In the genomic region with DNA sequence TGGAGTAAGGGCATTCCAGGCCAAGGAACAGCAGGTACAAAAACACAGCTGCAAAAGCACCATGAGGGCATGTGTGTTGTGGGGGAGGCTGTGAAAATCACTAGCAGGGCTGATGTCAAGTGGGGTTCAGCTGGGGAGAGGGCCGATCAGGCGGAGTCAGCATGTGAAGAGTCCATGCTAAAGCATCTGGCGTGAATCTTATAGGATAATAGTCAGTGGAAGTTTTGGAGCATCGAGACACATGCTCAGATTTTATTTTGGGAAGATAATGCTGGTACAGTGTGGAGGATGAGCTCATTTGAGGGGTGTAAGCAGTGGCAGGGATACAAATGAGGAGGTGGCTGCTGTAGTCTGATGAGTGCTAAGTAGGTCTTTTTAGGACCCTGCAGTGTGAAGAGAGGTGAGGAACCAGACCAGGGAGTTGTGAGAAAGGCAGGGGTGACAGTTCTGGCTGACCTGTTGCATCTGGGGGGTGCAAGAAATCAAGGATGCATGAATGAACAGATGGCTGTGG, we compare ENCODE assay signal across 22 cellular contexts. TPM values are rescaled to one million over a fixed set of nuclear protein-coding genes. Genes with fewer than 3 reads are reported as not detected.
DNase-seq lines count a peak whose midpoint lies in the region; ATAC-seq, FAIRE-seq and TF ChIP-seq lines count a peak whose summit lies in the region.
"Had no signal": no experiment of that assay in that cellular context is flagged by ENCODE, and none has a peak within 500 bp of the region (broad histone marks: within the 10 kb centered on the region; RNA-seq: fewer than 3 reads in every experiment).

No MANE protein-coding gene starts in this region.

- peaks cover 6% of the 10 kb centered on the region for H3K36me3 ChIP-seq in brain microvascular endothelial cell (replicated peaks)

- CTCF ChIA-PET in WTC11 (lab: Charles Lee): interaction anchor here (0.8 kb wide), 1 partner anchor 33 kb away, joined by 3 read pairs; no protein-coding TSS in a partner anchor

- no peaks in the 10 kb centered on the region for H3K9me3 Mint-ChIP-seq in WTC11
- H3K9me3 Mint-ChIP-seq: CD4-positive, CD25-positive, alpha-beta regulatory T cell; HFFc6; IgD-negative memory B cell had no signal

- H3K4me1 Mint-ChIP-seq in WTC11: no peaks in the 10 kb centered on the region
- H3K4me1 Mint-ChIP-seq: IgD-negative memory B cell had no signal

- no peak overlapping the region for H3K4me3 ChIP-seq in brain microvascular endothelial cell (ENCODE audit: low read depth, low read length)

- H3K4me3 Mint-ChIP-seq in WTC11: no peak overlapping the region
- H3K4me3 Mint-ChIP-seq: B cell; CD4-positive, CD25-positive, alpha-beta regulatory T cell; HFFc6; IgD-negative memory B cell had no signal

- POLR2A ChIA-PET in WTC11 (lab: Charles Lee): no interaction called here

- H3K27me3 Mint-ChIP-seq in WTC11 (ENCODE audit: low read depth): no peaks in the 10 kb centered on the region
- H3K27me3 Mint-ChIP-seq: B cell; CD4-positive, CD25-positive, alpha-beta regulatory T cell had no signal

- no peak for TF ChIP-seq CTCF in WTC11 (IDR thresholded peaks at IDR 0.05)
- no peak for TF ChIP-seq CTCF in brain microvascular endothelial cell (IDR thresholded peaks at IDR 0.05; ENCODE audit: low read depth, low read length, missing control alignments)

- 0 out of 2 replicates have a peak overlapping the region, but pooled peaks have one; percentile 2 for H3K27ac Mint-ChIP-seq in WTC11
- H3K27ac Mint-ChIP-seq: B cell, HFFc6 had no signal

- H3K36me3 Mint-ChIP-seq in WTC11: peaks cover 22% of the 10 kb centered on the region

- DNase-seq in Ammon's horn (ENCODE audit: low spot score): peak; percentile 63
- no peak for DNase-seq in GM12891 (ENCODE audit: insufficient read length, low spot score)
- no peak for DNase-seq in WTC11 (ENCODE audit: low spot score)
- peak; percentile 51 for DNase-seq in occipital lobe (lab: John Stamatoyannopoulos, UW)
- DNase-seq in brain microvascular endothelial cell: no peak
- DNase-seq in NCI-H2171 treated with DMSO at 0.1 percent for 48 hours (lab: John Stamatoyannopoulos, UW): no peak
- DNase-seq: ACHN; CD4-positive, CD25-positive, alpha-beta regulatory T cell; DMS79; HFFc6; Kasumi-1; MM.1S; NCI-H1092 treated with DMSO at 0.1 percent for 48 hours; NCI-H2081 treated with DMSO at 0.1 percent for 48 hours; NCI-H510A treated with DMSO at 0.1 percent for 48 hours; SHP77 treated with DMSO at 0.1 percent for 48 hours had no signal

- peak; percentile 13; the same call in 1 of the 2 replicates for TF ChIP-seq POLR2A in GM12891 (IDR thresholded peaks at IDR 0.05; ENCODE audit: low read depth, low read length)

- no peaks in the 10 kb centered on the region for H3K27me3 ChIP-seq in brain microvascular endothelial cell (replicated peaks)

- no peak overlapping the region for H3K27ac ChIP-seq in brain microvascular endothelial cell

- no peak for FAIRE-seq in GM12891 (lab: Jason Lieb, UNC)
- FAIRE-seq: H1, RCC 7860 had no signal

- ATAC-seq in WTC11 (no peak), HG03571 (IDR thresholded peaks at IDR 0.05; ENCODE audit: unreplicated experiment) (no peak)
- ATAC-seq: SK-N-SH treated with all-trans-retinoic acid at 6 μM for 48 hours had no signal

- in situ Hi-C loops in brain microvascular endothelial cell (cut with HindIII; ENCODE audit: low pct_ligation_motif_present, low sequenced_read_pairs): no loop called here

TF ChIP-seq in GM12891, 5 proteins besides CTCF, POLR2A, EP300 and RAD21:
- TF ChIP-seq PAX5 (IDR thresholded peaks at IDR 0.05; ENCODE audit: insufficient read depth, low read length, severe bottlenecking) (no peak), TAF1 (IDR thresholded peaks at IDR 0.05; ENCODE audit: low read depth, low read length) (no peak), POU2F2 (IDR thresholded peaks at IDR 0.05; ENCODE audit: low read depth, low read length) (no peak), SPI1 (IDR thresholded peaks at IDR 0.05; ENCODE audit: low read depth, low read length) (no peak), POLR2AphosphoS5 (IDR thresholded peaks at IDR 0.05; ENCODE audit: low read depth, low read length) (no peak)

TF ChIP-seq in WTC11, 78 proteins besides CTCF, POLR2A, EP300 and RAD21:
- TF ChIP-seq AFF4 (CRISPR knock-in tag; IDR thresholded peaks at IDR 0.05; ENCODE audit: borderline replicate concordance) (no peak), ZNF281 (CRISPR knock-in tag; IDR thresholded peaks at IDR 0.05) (no peak), ZBTB21 (CRISPR knock-in tag; IDR thresholded peaks at IDR 0.05; ENCODE audit: borderline replicate concordance) (no peak), SMAD3 (CRISPR knock-in tag; IDR thresholded peaks at IDR 0.05; ENCODE audit: borderline replicate concordance) (no peak)

RNA-seq across cellular contexts. Expression of gene MMD, which starts 30.3 kb away (rescaled TPM):
- polyA plus RNA-seq in GM12891 (2012; ENCODE audit: low read depth, missing spikeins): 7.0 TPM
- 37.2 to 42.8 TPM (median 40.8 TPM) in 3 replicates for total RNA-seq in WTC11 (2021)
- total RNA-seq in occipital lobe: 204 TPM

Comparison
In these comparisons a context has a peak if more than half of its experiments do, and no peak if none do; other contexts are left out.
1. DNase-seq: peak in Ammon's horn (single experiment) and occipital lobe (single experiment); none in GM12891 (single experiment), WTC11 (single experiment), brain microvascular endothelial cell (single experiment) and NCI-H2171 treated with DMSO at 0.1 percent for 48 hours (single experiment).